ENCODE assay signal across 8 cellular contexts in the genomic region with DNA sequence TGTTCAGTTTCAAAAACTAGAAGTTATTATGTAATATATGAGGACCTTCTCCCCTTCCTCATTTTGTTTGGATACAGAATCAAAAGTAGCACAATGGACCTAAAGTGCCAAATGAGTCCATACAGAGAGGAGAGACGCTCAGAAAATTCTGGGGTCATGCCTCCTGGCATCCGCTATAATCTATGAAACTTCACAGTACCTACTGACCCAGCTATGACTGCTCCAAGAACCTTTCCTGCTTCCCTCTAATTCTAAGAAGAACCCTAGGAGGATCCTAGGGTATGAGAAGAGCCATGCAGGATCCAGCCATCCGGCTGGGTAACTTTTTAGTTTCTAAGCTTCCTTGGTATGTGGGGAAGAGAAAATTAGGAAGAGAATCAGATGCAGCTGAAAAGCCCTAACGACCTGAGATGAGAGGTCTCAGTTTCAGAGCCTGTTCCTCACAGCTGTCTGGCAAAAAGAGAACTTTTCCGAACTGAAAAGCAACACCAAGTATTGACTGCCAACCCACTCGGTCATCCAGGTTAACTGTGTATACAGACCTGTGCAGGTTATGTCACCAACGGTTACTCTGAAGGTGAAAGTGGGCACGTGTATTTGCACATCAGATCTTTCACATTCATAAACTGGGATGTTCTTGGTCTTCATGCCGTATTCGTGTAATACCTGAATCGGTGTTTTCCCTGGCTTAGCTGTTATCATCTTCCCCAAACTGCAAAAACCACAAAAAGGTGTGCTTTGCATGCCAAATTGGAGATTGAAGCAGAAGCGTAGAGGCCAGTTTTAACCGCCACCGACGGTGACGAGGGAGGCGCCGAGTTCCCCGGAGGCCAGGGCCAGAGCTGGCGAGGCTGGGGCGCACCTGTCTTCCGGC. TPM values are rescaled to one million over a fixed set of nuclear protein-coding genes. Genes with fewer than 3 reads are reported as not detected.
A peak's percentile ranks its signal among the peaks of the same experiment; 100 is the strongest.
DNase-seq lines count a peak whose midpoint lies in the region; ATAC-seq and TF ChIP-seq lines count a peak whose summit lies in the region.

No MANE protein-coding gene starts in this region.

- H3K36me3 Mint-ChIP-seq in activated B cell treated with CpG ODN at 0.5 μM for 24 hours (ENCODE audit: low read depth) = peaks cover 36% of the 10 kb centered on the region

- no peaks in the 10 kb centered on the region for H3K27me3 ChIP-seq in right cardiac atrium (ENCODE audit: control insufficient read depth, insufficient read depth)

- H3K4me3 ChIP-seq in right cardiac atrium (ENCODE audit: low read length) (peak overlapping the region; percentile 62), skeletal muscle cell (ENCODE audit: low read depth, low read length) (peak overlapping the region; percentile 83)

- H3K27ac Mint-ChIP-seq in activated B cell treated with CpG ODN at 0.5 μM for 24 hours = peak overlapping the region; percentile 86

- H3K4me1 Mint-ChIP-seq in activated B cell treated with CpG ODN at 0.5 μM for 24 hours = peaks cover 28% of the 10 kb centered on the region

- peak; percentile 89 for DNase-seq in DMS53 (lab: John Stamatoyannopoulos, UW)
- DNase-seq in activated B cell treated with CpG ODN at 0.5 μM for 24 hours = no peak
- DNase-seq in right cardiac atrium = no peak
- no peak for DNase-seq in skeletal muscle cell (ENCODE audit: low read depth)
- DNase-seq in NCI-H187 (lab: John Stamatoyannopoulos, UW) = no peak
- DNase-seq in DMS79 (lab: John Stamatoyannopoulos, UW) = no peak

- intact Hi-C loops in activated B cell treated with CpG ODN at 0.5 μM for 24 hours (cut with micrococcal nuclease) (loop anchor here (1.0 to 10.0 kb wide), 5 partner anchors 10 to 1115 kb away; a partner anchor contains a TSS), right cardiac atrium (cut with DNase I) (loop anchor here in 1 of 4 donors (2.0 kb wide), 1 partner anchor 29 kb away; a partner anchor contains a TSS)

- H3K27me3 Mint-ChIP-seq in activated B cell treated with CpG ODN at 0.5 μM for 24 hours = no peaks in the 10 kb centered on the region

- ATAC-seq in GM19351 (IDR thresholded peaks at IDR 0.05; ENCODE audit: unreplicated experiment) (peak; percentile 52), HG03342 (IDR thresholded peaks at IDR 0.05; ENCODE audit: unreplicated experiment) (peak; percentile 46), activated B cell treated with CpG ODN at 0.5 μM for 24 hours (ENCODE audit: low read depth) (peak; percentile 0), right cardiac atrium (no peak)

- no peak for TF ChIP-seq CTCF in activated B cell treated with CpG ODN at 0.5 μM for 24 hours (IDR thresholded peaks at IDR 0.05)

- no peaks in the 10 kb centered on the region for H3K9me3 ChIP-seq in right cardiac atrium (ENCODE audit: control insufficient read depth, low read length)

- 5% methylated on average over 22 of the region's 22 CpGs for WGBS in right cardiac atrium

- CTCF ChIA-PET in activated B cell treated with CpG ODN at 0.5 μM for 24 hours (lab: Charles Lee) = interaction anchor here (0.7 kb wide), 1 partner anchor 35 kb away, joined by 4 read pairs; no protein-coding TSS in a partner anchor

- peaks cover 10% of the 10 kb centered on the region for H3K4me1 ChIP-seq in right cardiac atrium (ENCODE audit: control insufficient read depth, insufficient read depth, low read length)

- H3K4me3 Mint-ChIP-seq in activated B cell treated with CpG ODN at 0.5 μM for 24 hours = peak overlapping the region; percentile 86

- H3K9me3 Mint-ChIP-seq in activated B cell treated with CpG ODN at 0.5 μM for 24 hours = no peaks in the 10 kb centered on the region

- POLR2A ChIA-PET in activated B cell treated with CpG ODN at 0.5 μM for 24 hours (lab: Charles Lee) = interaction anchor here (0.5 to 2.5 kb wide), 11 partner anchors 8 to 1186 kb away, joined by 3 to 70 read pairs (median 6); a partner anchor contains a TSS

- H3K27ac ChIP-seq in right cardiac atrium (ENCODE audit: low read length) = peak overlapping the region; percentile 96

RNA-seq across cellular contexts. Expression of a gene that starts 1.0 kb away (rescaled TPM):
- total RNA-seq in activated B cell treated with CpG ODN at 0.5 μM for 24 hours = 49.6 and 61.3 TPM in 2 replicates
- 10 to 100 TPM; 36.6 to 43.9 (median 37.8) TPM for total RNA-seq in right cardiac atrium
- 35.5 TPM for polyA plus RNA-seq in right cardiac atrium

RNA-seq across cellular contexts. Expression of a gene that starts 1.2 kb away (rescaled TPM):
- total RNA-seq in activated B cell treated with CpG ODN at 0.5 μM for 24 hours = 2.0 and 3.1 TPM in 2 replicates
- 1 to 10 TPM; 1.9 to 2.4 (median 2.0) TPM for total RNA-seq in right cardiac atrium
- 2.0 TPM for polyA plus RNA-seq in right cardiac atrium

RNA-seq across cellular contexts. Expression of a gene that starts 28.5 kb away (rescaled TPM):
- 0.44 and 0.64 TPM in 2 replicates for total RNA-seq in activated B cell treated with CpG ODN at 0.5 μM for 24 hours
- 10 to 100 TPM; 10.7 to 15.6 (median 12.8) TPM for total RNA-seq in right cardiac atrium
- 11.7 TPM for polyA plus RNA-seq in right cardiac atrium

RNA-seq across cellular contexts. Expression of a gene that starts 30.3 kb away (rescaled TPM):
- total RNA-seq in activated B cell treated with CpG ODN at 0.5 μM for 24 hours (28.3 and 29.6 TPM in 2 replicates), right cardiac atrium (10 to 100 TPM; 44.5 to 69.9 (median 47.3) TPM)
- polyA plus RNA-seq in right cardiac atrium = 5.3 TPM

Comparison
In these comparisons a context has a peak if more than half of its experiments do, and no peak if none do; other contexts are left out.
1. ATAC-seq: peak in GM19351 (single experiment), HG03342 (single experiment) and activated B cell treated with CpG ODN at 0.5 μM for 24 hours (single experiment); none in right cardiac atrium (0 of 2).